Comparison of ENCODE assay signal across 17 cellular contexts in genomic region chr6:155030148-155030720, GRCh38.
"Had no signal": no experiment of that assay in that cellular context is flagged by ENCODE, and none has a peak within 500 bp of the region (broad histone marks: within the 10 kb centered on the region; RNA-seq: fewer than 3 reads in every experiment).

No MANE protein-coding gene starts in this region.

- H3K4me3 ChIP-seq: ascending aorta, cardiac muscle cell, pancreas, sigmoid colon, upper lobe of right lung had no signal

- H3K4me2 ChIP-seq: SK-N-SH had no signal

- DNase-seq: activated CD4-positive, alpha-beta T cell treated with anti-CD3 and anti-CD28 coated beads, Interleukin-2, amount 50 U/mL, for 1 hour; activated CD8-positive, alpha-beta memory T cell treated with anti-CD3 and anti-CD28 coated beads, Interleukin-2, amount 50 U/mL, for 4 hours; activated effector memory CD4-positive, alpha-beta T cell treated with Interleukin-2 at 50 U/mL for 16 hours; activated naive CD4-positive, alpha-beta T cell treated with anti-CD3 and anti-CD28 coated beads, Interleukin-2, amount 10 ng/mL, durations not matched to agents 7 days and 5 days; activated naive CD8-positive, alpha-beta T cell treated with anti-CD3 and anti-CD28 coated beads, Interleukin-2, amount 50 U/mL, for 24 hours; activated T-cell treated with anti-CD3 and anti-CD28 coated beads, Interleukin-2, amount 50 U/mL, for 4 hours; mesenchymal stem cell; naive thymus-derived CD8-positive, alpha-beta T cell; pancreas; sigmoid colon; SK-N-SH; stimulated activated CD4-positive, alpha-beta T cell treated with anti-CD3 and anti-CD28 coated beads, Interleukin-4, amount 100 ng/mL, for 4 hours; T-cell; upper lobe of right lung had no signal

- H3K4me1 ChIP-seq: upper lobe of right lung had no signal

- H3K36me3 ChIP-seq: ascending aorta, cardiac muscle cell, pancreas, sigmoid colon, upper lobe of right lung had no signal

- ATAC-seq: activated naive CD8-positive, alpha-beta T cell treated with anti-CD3 and anti-CD28 coated beads, Interleukin-2, amount 50 U/mL, for 24 hours; activated T-cell treated with anti-CD3 and anti-CD28 coated beads, Interleukin-2, amount 50 U/mL, for 4 hours; naive thymus-derived CD8-positive, alpha-beta T cell; pancreas; stimulated activated memory B cell treated with anti-CD40 and anti-IgM and Interleukin-4, amounts not matched to agents 10 μg/mL and 1 μg/mL and 100 μg/mL, for 72 hours; T-cell; upper lobe of right lung had no signal

- H3K27ac ChIP-seq: ascending aorta, cardiac muscle cell, pancreas, sigmoid colon, upper lobe of right lung had no signal

- H3K27me3 ChIP-seq: ascending aorta, pancreas, sigmoid colon, upper lobe of right lung had no signal

- H3K9ac ChIP-seq: SK-N-SH had no signal

- H3K9me3 ChIP-seq: pancreas, sigmoid colon, SK-N-SH, upper lobe of right lung had no signal
